ENCODE assay signal across 13 cellular contexts in genomic region chr2:149161481-149162225, GRCh38.
DNase-seq lines count a peak whose midpoint lies in the region; ATAC-seq lines count a peak whose summit lies in the region.
"Had no signal": no experiment of that assay in that cellular context is flagged by ENCODE, and none has a peak within 500 bp of the region (broad histone marks: within the 10 kb centered on the region; RNA-seq: fewer than 3 reads in every experiment).

No MANE protein-coding gene starts in this region.

- no peak overlapping the region for H4K91ac ChIP-seq in mesenchymal stem cell (ENCODE audit: low read length)

- H3K27ac ChIP-seq in BLaER1 treated with 17β-estradiol and CSF1 and Interleukin-3, amounts not matched to agents 10 nM and 100 nM, result peak overlapping the region in 8 of 11 experiments; percentile 42 to 81 (median 70); a peak in 17 of 22 replicates
- H3K27ac ChIP-seq in mesenchymal stem cell (ENCODE audit: low read length, poor library complexity, severe bottlenecking), result no peak overlapping the region

- no peaks in the 10 kb centered on the region for H3K36me3 ChIP-seq in BLaER1 treated with 17β-estradiol and CSF1 and Interleukin-3, amounts not matched to agents 10 nM and 100 nM
- no peaks in the 10 kb centered on the region for H3K36me3 ChIP-seq in mesenchymal stem cell (ENCODE audit: control insufficient read depth in 1 of 2, insufficient read depth in 2 of 2, low read depth in 1 of 2, low read length in 2 of 2)
- H3K36me3 ChIP-seq: spleen had no signal

- H2BK5ac ChIP-seq in mesenchymal stem cell (ENCODE audit: low read depth, low read length, poor library complexity, severe bottlenecking), result no peak overlapping the region

- no peak overlapping the region for H3K4ac ChIP-seq in mesenchymal stem cell (ENCODE audit: low read depth in 1 of 2, low read length in 2 of 2)

- in situ Hi-C loops in KBM-7 (cut with MboI; ENCODE audit: low pct_unique_long_range_greater_than_20kb, low sequenced_read_pairs), result no loop called here

- no peak overlapping the region for H2BK120ac ChIP-seq in mesenchymal stem cell (ENCODE audit: low read depth, low read length)

- H3K9ac ChIP-seq in BLaER1 treated with 17β-estradiol and CSF1 and Interleukin-3, amounts not matched to agents 10 nM and 100 nM, result peak overlapping the region in 8 of 11 experiments; percentile 6 to 58 (median 44); a peak in 11 of 22 replicates
- no peak overlapping the region for H3K9ac ChIP-seq in mesenchymal stem cell (ENCODE audit: low read length)

- H4K20me1 ChIP-seq in BLaER1 treated with 17β-estradiol and CSF1 and Interleukin-3, amounts not matched to agents 10 nM and 100 nM, result peaks cover 0 to 12% (median 0%) of the 10 kb centered on the region in 11 experiments; a peak in 2 of 22 replicates

- no peak overlapping the region for H3K18ac ChIP-seq in mesenchymal stem cell (ENCODE audit: low read depth in 1 of 2, low read length in 2 of 2)

- H2BK12ac ChIP-seq in mesenchymal stem cell (ENCODE audit: low read length in 2 of 2), result no peak overlapping the region

- peak overlapping the region; percentile 66 to 94 (median 86) for H3K4me2 ChIP-seq in BLaER1 treated with 17β-estradiol and CSF1 and Interleukin-3, amounts not matched to agents 10 nM and 100 nM
- H3K4me2 ChIP-seq in mesenchymal stem cell (ENCODE audit: low read length, poor library complexity, severe bottlenecking), result no peak overlapping the region

- peak overlapping the region in 5 of 10 experiments; percentile 8 to 47 (median 37); a peak in 5 of 20 replicates for H3K4me3 ChIP-seq in BLaER1 treated with 17β-estradiol and CSF1 and Interleukin-3, amounts not matched to agents 10 nM and 100 nM
- no peak overlapping the region for H3K4me3 ChIP-seq in mesenchymal stem cell (ENCODE audit: insufficient read depth in 1 of 2, low read depth in 1 of 2, low read length in 2 of 2)
- H3K4me3 ChIP-seq: spleen had no signal

- no peak overlapping the region for H2BK15ac ChIP-seq in mesenchymal stem cell (ENCODE audit: low read depth, poor library complexity, severe bottlenecking)

- H3K27me3 ChIP-seq in BLaER1 treated with 17β-estradiol and CSF1 and Interleukin-3, amounts not matched to agents 10 nM and 100 nM, result peaks cover 0 to 90% (median 60%) of the 10 kb centered on the region in 11 experiments; a peak in 15 of 22 replicates
- peaks cover 0 to 4% of the 10 kb centered on the region in 2 experiments for H3K27me3 ChIP-seq in mesenchymal stem cell (ENCODE audit: control insufficient read depth in 1 of 2, insufficient read depth in 1 of 2, low read length in 2 of 2)

- H4K8ac ChIP-seq in mesenchymal stem cell (ENCODE audit: low read length), result no peak overlapping the region

- H3K79me1 ChIP-seq in mesenchymal stem cell (replicated peaks; ENCODE audit: low read length, poor library complexity, severe bottlenecking), result no peaks in the 10 kb centered on the region

- peaks cover 23 to 36% (median 31%) of the 10 kb centered on the region in 10 experiments for H3K4me1 ChIP-seq in BLaER1 treated with 17β-estradiol and CSF1 and Interleukin-3, amounts not matched to agents 10 nM and 100 nM
- H3K4me1 ChIP-seq in mesenchymal stem cell (ENCODE audit: control insufficient read depth, insufficient read depth, low read depth, low read length), result no peaks in the 10 kb centered on the region

- no peak overlapping the region for H2AK5ac ChIP-seq in mesenchymal stem cell (ENCODE audit: low read length, severe bottlenecking)

- no peak overlapping the region for H3K23ac ChIP-seq in mesenchymal stem cell (ENCODE audit: low read length in 2 of 2)

- DNase-seq in KBM-7 (peak; percentile 29), SIG-M5 treated with dmso at 0.1 percent for 504 hours (lab: John Stamatoyannopoulos, UW; ENCODE audit: unreplicated experiment) (peak; percentile 90), mesenchymal stem cell (peak; percentile 68), NCI-H128 (lab: John Stamatoyannopoulos, UW; ENCODE audit: unreplicated experiment) (no peak), 8988T (no peak), RKO (ENCODE audit: low spot score) (no peak)
- DNase-seq: DMS153; effector CD4-positive, alpha-beta T cell; GOT3; spleen had no signal

- WGBS in mesenchymal stem cell, result 56% methylated on average over 5 of the region's 5 CpGs

- no peak overlapping the region for H3K14ac ChIP-seq in mesenchymal stem cell (ENCODE audit: low read length in 2 of 2)

- no peak overlapping the region for H2AFZ ChIP-seq in mesenchymal stem cell (ENCODE audit: low read depth, low read length)

- ATAC-seq in GM18517 (IDR thresholded peaks at IDR 0.05; ENCODE audit: unreplicated experiment), result no peak
- ATAC-seq: left lobe of liver had no signal

- H3K9me3 ChIP-seq in BLaER1 treated with 17β-estradiol and CSF1 and Interleukin-3, amounts not matched to agents 10 nM and 100 nM (replicated peaks in 1 of 11), result peaks cover 0 to 16% (median 6%) of the 10 kb centered on the region in 11 experiments; a peak in 8 of 22 replicates
- peaks cover 7% of the 10 kb centered on the region for H3K9me3 ChIP-seq in mesenchymal stem cell (ENCODE audit: control insufficient read depth, low read length)

Comparison
In these comparisons a context has a peak if more than half of its experiments do, and no peak if none do; other contexts are left out.
1. DNase-seq: peak in KBM-7 (single experiment), SIG-M5 treated with dmso at 0.1 percent for 504 hours (single experiment) and mesenchymal stem cell (single experiment); none in NCI-H128 (single experiment), 8988T (single experiment) and RKO (single experiment).